ENCODE assay signal across 8 cellular contexts in the genomic region with DNA sequence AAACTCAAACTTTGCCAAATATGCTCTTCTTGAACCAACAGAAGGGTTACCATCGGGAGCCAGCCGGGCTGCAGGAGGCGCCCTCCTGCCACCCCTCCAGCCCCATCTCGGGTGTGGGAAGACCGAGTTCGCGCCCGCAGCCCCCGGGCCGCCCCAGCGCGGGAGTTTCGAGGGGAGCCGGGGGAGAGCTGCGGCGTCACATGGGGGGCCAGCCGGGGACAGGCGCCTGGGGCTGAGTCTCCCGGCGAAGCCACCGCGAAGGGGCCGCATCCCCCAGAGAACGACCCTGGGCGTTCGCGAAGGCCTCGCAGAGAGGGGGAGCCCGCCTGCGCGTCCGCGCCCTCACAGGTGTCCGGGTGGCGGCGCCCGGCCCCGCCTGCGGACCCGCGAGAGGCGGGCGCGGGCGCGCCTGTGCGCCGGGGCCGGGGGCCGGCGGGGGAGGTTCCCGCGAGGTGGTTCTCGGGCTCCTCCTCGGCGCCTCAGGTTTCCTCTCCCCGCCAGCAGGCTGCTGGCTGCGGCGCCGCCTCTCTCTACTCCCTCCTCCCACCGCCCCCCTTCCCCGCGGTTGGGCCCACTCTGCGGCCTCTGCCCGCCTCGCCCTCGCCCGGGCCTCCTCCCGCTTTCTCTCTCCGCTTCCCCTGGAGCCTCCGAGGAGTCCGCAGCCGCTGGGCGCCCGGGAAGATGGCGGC.
DNase-seq lines count a peak whose midpoint lies in the region; ATAC-seq lines count a peak whose summit lies in the region.

A gene with protein sequence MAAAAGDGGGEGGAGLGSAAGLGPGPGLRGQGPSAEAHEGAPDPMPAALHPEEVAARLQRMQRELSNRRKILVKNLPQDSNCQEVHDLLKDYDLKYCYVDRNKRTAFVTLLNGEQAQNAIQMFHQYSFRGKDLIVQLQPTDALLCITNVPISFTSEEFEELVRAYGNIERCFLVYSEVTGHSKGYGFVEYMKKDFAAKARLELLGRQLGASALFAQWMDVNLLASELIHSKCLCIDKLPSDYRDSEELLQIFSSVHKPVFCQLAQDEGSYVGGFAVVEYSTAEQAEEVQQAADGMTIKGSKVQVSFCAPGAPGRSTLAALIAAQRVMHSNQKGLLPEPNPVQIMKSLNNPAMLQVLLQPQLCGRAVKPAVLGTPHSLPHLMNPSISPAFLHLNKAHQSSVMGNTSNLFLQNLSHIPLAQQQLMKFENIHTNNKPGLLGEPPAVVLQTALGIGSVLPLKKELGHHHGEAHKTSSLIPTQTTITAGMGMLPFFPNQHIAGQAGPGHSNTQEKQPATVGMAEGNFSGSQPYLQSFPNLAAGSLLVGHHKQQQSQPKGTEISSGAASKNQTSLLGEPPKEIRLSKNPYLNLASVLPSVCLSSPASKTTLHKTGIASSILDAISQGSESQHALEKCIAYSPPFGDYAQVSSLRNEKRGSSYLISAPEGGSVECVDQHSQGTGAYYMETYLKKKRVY (plus strand): TSS at position 584 of the 689 bp plus-strand sequence. CDS start 98 bp downstream, at position 682.

- DNase-seq in GF-D8 (lab: John Stamatoyannopoulos, UW) = peak; percentile 61
- peak; percentile 83 for DNase-seq in NCI-H510A treated with DMSO at 0.1 percent for 48 hours (lab: John Stamatoyannopoulos, UW)
- DNase-seq in activated CD8-positive, alpha-beta memory T cell treated with anti-CD3 and anti-CD28 coated beads for 1 hour (ENCODE audit: extremely low read depth in 1 of 2, low read depth in 1 of 2) = peak; percentile 14 to 24
- peak; percentile 40 to 50 (median 43) for DNase-seq in effector memory CD4-positive, alpha-beta T cell
- DNase-seq in medulla oblongata (ENCODE audit: extremely low spot score) = peak; percentile 18
- peak; percentile 21 for DNase-seq in stimulated activated CD8-positive, alpha-beta memory T cell treated with anti-CD3 and anti-CD28 coated beads, Interleukin-15, amount 100 ng/mL, for 1 hour (ENCODE audit: low read depth)

- no peaks in the 10 kb centered on the region for H3K27me3 ChIP-seq in effector memory CD4-positive, alpha-beta T cell (replicated peaks; ENCODE audit: control insufficient read depth, insufficient read depth, low read length, poor library complexity, severe bottlenecking)

- H3K27ac ChIP-seq in effector memory CD4-positive, alpha-beta T cell (ENCODE audit: insufficient read depth, low read length, poor library complexity, severe bottlenecking) = peak within 1 kb of the TSS; percentile 36

- H3K36me3 ChIP-seq in effector memory CD4-positive, alpha-beta T cell (ENCODE audit: control insufficient read depth, insufficient read depth, low read length) = no peaks in the 10 kb centered on the region

- no peaks in the 10 kb centered on the region for H3K9me3 ChIP-seq in effector memory CD4-positive, alpha-beta T cell (ENCODE audit: control insufficient read depth, low read length)

- H3K4me3 ChIP-seq in effector memory CD4-positive, alpha-beta T cell (ENCODE audit: insufficient read depth, low read depth, low read length, poor library complexity, severe bottlenecking) = peak within 1 kb of the TSS; percentile 74

- H3K4me1 ChIP-seq in effector memory CD4-positive, alpha-beta T cell (ENCODE audit: control insufficient read depth, insufficient read depth, low read length, poor library complexity, severe bottlenecking) = no peaks in the 10 kb centered on the region

- ATAC-seq in HG02885 (IDR thresholded peaks at IDR 0.05; ENCODE audit: poor library complexity, unreplicated experiment) = peak; percentile 72
- no peak for ATAC-seq in GM21825 (IDR thresholded peaks at IDR 0.05; ENCODE audit: unreplicated experiment)

Comparison
In these comparisons a context has a peak if more than half of its experiments do, and no peak if none do; other contexts are left out.
1. DNase-seq: peak in every context shown above with its lines; median percentile 83 in NCI-H510A treated with DMSO at 0.1 percent for 48 hours; 61 in GF-D8; 43 in effector memory CD4-positive, alpha-beta T cell; 21 in stimulated activated CD8-positive, alpha-beta memory T cell treated with anti-CD3 and anti-CD28 coated beads, Interleukin-15, amount 100 ng/mL, for 1 hour; 19 in activated CD8-positive, alpha-beta memory T cell treated with anti-CD3 and anti-CD28 coated beads for 1 hour; 18 in medulla oblongata.